In the genomic region with DNA sequence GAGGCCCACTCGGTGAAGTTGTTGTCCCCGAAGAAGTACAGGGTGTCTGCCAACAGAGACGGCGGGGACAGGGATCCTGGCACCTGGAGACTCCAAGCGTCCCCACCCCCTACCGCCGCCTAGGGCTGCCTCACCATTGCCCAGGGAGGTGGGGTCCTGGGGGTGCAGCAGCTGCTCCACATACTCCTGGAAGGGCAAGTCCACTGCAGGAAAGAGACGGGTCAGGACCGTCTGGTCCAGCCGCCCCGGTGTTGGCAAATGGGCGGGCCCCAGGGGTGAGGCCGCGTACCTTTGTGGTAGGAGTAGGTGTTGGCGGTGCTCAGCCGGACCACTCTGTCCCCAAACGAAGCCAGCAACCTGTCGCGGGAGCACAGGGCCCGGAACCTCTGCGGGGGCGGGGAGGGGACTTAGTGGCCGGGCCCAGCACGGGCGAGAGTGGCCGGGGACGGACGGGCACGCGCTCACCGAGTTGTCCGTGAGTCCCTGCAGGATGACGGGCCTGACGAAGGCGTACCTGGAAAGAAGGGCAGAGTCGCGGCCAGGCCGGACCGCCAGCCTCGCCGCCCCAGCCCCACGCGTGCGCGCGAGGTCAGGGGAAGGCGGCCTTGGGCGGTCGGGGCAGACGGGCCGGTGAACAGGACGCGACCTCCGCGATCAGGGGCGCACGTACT, we compare ENCODE assay signal across 8 cellular contexts. TPM values are rescaled to one million over a fixed set of nuclear protein-coding genes. Genes with fewer than 3 reads are reported as not detected.
DNase-seq lines count a peak whose midpoint lies in the region; ATAC-seq, FAIRE-seq and TF ChIP-seq lines count a peak whose summit lies in the region.

No MANE protein-coding gene starts in this region.

- no peaks in the 10 kb centered on the region for H3K27me3 ChIP-seq in left ventricle myocardium inferior (ENCODE audit: low read depth)
- no peaks in the 10 kb centered on the region for H3K27me3 ChIP-seq in adipocyte (replicated peaks; ENCODE audit: control insufficient read depth, insufficient read depth, low read length)

- H3K9me3 ChIP-seq in left ventricle myocardium inferior (replicated peaks), result no peaks in the 10 kb centered on the region
- no peaks in the 10 kb centered on the region for H3K9me3 ChIP-seq in adipocyte (ENCODE audit: control insufficient read depth, low read length)

- intact Hi-C loops in left ventricle myocardium inferior (cut with micrococcal nuclease), result no loop called here
- intact Hi-C loops in Right ventricle myocardium superior (cut with DNase I), result no loop called here
- intact Hi-C loops in lower leg skin (cut with DNase I; ENCODE audit: low total_unique reads), result no loop called here

- no peak for TF ChIP-seq POLR2A in lower leg skin (IDR thresholded peaks at IDR 0.05)

- H3K4me3 ChIP-seq in left ventricle myocardium inferior (peak overlapping the region; percentile 79), adipocyte (ENCODE audit: low read length) (peak overlapping the region; percentile 83), lower leg skin (ENCODE audit: low read depth, poor library complexity, severe bottlenecking) (peak overlapping the region; percentile 37)

- peak; percentile 81 for FAIRE-seq in urothelium cell line (lab: Jason Lieb, UNC)

- H3K27ac ChIP-seq in left ventricle myocardium inferior (replicated peaks), result peak overlapping the region; percentile 85

- WGBS in lower leg skin, 2 donors, result 17 to 35% methylated on average over 21 to 30 of the region's 57 CpGs

- peak overlapping the region; percentile 85 for H3K9ac ChIP-seq in adipocyte (ENCODE audit: low read length)

- ATAC-seq in Right ventricle myocardium superior (ENCODE audit: poor library complexity) (no peak), GM18907 (IDR thresholded peaks at IDR 0.05; ENCODE audit: unreplicated experiment) (no peak), HG02970 (IDR thresholded peaks at IDR 0.05; ENCODE audit: low FRiP score, unreplicated experiment) (no peak)

- H3K36me3 ChIP-seq in left ventricle myocardium inferior (peaks cover 35% of the 10 kb centered on the region), adipocyte (ENCODE audit: control insufficient read depth, insufficient read depth, low read length, severe bottlenecking) (peaks cover 25% of the 10 kb centered on the region)

- DNase-seq in left ventricle myocardium inferior, result no peak
- no peak for DNase-seq in Right ventricle myocardium superior
- DNase-seq in adipocyte (ENCODE audit: low read depth), result no peak
- DNase-seq in lower leg skin (ENCODE audit: low spot score in 2 of 2), result no peak
- DNase-seq in urothelium cell line (ENCODE audit: low spot score), result no peak
- DNase-seq in NCI-H446 (lab: John Stamatoyannopoulos, UW), result no peak

- TF ChIP-seq CTCF in left ventricle myocardium inferior (IDR thresholded peaks at IDR 0.05; ENCODE audit: borderline replicate concordance) (no peak), lower leg skin (IDR thresholded peaks at IDR 0.05) (no peak)

- H3K4me1 ChIP-seq in left ventricle myocardium inferior (peaks cover 73% of the 10 kb centered on the region), adipocyte (ENCODE audit: control insufficient read depth, insufficient read depth, low read length) (peaks cover 27% of the 10 kb centered on the region)

RNA-seq across cellular contexts. Expression of a gene that starts 0.6 kb away (rescaled TPM):
- 43.1 TPM for total RNA-seq in left ventricle myocardium inferior
- 42.4 TPM for total RNA-seq in Right ventricle myocardium superior
- total RNA-seq in lower leg skin, result 10 to 100 TPM; 41.8 to 90.5 (median 82.3) TPM

RNA-seq across cellular contexts. Expression of a gene that starts 3.3 kb away (rescaled TPM):
- total RNA-seq in left ventricle myocardium inferior, result 113 TPM
- total RNA-seq in Right ventricle myocardium superior, result 126 TPM
- 100 to 1,000 TPM; 195 to 272 (median 198) TPM for total RNA-seq in lower leg skin

RNA-seq across cellular contexts. Expression of a gene that starts 6.7 kb away (rescaled TPM):
- total RNA-seq in left ventricle myocardium inferior (9.5 TPM), Right ventricle myocardium superior (7.6 TPM), lower leg skin (10 to 100 TPM; 13.8 to 21.8 (median 15.5) TPM)

RNA-seq across cellular contexts. Expression of a gene that starts 8.1 kb away (rescaled TPM):
- 2.3 TPM for total RNA-seq in left ventricle myocardium inferior
- 2.0 TPM for total RNA-seq in Right ventricle myocardium superior
- 1 to 10 TPM; 1.4 to 5.3 (median 2.6) TPM for total RNA-seq in lower leg skin

RNA-seq across cellular contexts. Expression of a gene that starts 15.6 kb away (rescaled TPM):
- total RNA-seq in left ventricle myocardium inferior (90.3 TPM), Right ventricle myocardium superior (81.9 TPM), lower leg skin (10 to 100 TPM; 36.1 to 86.7 (median 58.7) TPM)
